Comparison of ENCODE assay signal across 1 cellular context in genomic region chrX:48911407-48912182, GRCh38.
TF ChIP-seq lines count a peak whose summit lies in the region.

Gene SLC35A2, minus strand, starts transcription at chrX:48911646. Its CDS starts 10 bp downstream, at chrX:48911636.

TF ChIP-seq in K562, 482 proteins besides CTCF, POLR2A, EP300 and RAD21 (continued from another document and continues in another):
- TF ChIP-seq, protein P1, sequence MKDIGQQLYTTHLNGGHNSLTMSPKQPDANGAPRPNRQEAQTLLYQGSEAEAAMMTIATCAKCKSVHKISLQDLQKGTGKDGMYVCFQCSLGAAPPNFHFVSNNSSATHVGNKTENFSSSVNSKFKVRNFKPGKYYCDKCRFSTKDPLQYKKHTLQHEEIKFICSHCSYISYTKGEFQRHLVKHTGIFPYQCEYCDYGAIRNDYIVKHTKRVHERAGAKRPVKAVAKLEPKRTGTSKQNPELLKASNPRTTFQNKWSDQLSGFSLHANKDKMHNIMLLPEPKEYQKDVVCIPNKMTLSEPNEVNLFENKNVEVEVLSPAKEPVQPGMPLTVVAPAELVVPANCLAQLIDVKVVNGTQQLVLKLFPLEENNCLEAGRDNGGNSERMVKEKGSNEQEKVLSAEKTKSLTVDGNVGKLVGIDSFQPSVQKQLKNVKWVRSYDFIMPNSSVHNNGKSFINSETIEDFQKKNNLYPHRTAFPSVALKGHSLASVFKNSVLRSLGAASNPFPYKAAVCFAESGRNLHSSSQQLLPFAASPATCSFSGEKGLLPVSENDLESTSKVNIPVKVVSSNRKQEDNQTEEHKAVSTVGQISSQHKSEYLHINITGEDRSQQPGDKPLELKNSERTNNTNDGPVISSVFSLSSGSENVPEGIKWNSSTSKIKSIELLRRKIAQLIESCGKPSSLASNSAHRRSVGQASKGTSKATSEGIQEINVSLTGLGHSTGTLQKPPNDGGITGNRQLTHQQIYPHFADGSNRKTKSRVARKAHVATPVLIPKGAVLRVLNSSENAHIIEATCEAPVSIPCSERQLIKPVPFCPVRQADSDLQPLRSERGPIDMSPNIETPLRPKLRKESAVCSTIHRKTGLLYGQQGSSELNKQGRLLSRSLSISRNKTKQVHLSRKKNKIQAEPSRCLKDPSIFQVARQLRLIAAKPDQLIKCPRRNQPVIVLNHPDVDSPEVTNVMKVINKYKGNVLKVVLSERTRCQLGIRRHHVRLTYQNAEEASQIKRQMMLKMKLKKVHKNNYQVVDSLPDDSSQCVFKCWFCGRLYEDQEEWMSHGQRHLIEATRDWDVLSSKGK (CRISPR knock-in tag; IDR thresholded peaks at IDR 0.05), result peak; percentile 54; the same call in 1 of the 2 replicates
- TF ChIP-seq ARNT (IDR thresholded peaks at IDR 0.05) (0 out of 4 replicates have a peak, but pooled peaks of 1 of the 2 experiments have one; percentile 18), ZNF445 (CRISPR knock-in tag; IDR thresholded peaks at IDR 0.05; ENCODE audit: low read depth) (peak; percentile 11; the same call in 1 of the 2 replicates), TRIM28 (IDR thresholded peaks at IDR 0.05) (no peak), RNF219 (CRISPR knock-in tag; IDR thresholded peaks at IDR 0.05) (peak; percentile 82; the same call in 1 of the 2 replicates), THAP12 (CRISPR knock-in tag; IDR thresholded peaks at IDR 0.05) (0 out of 2 replicates have a peak, but pooled peaks have one; percentile 19), JUN (IDR thresholded peaks at IDR 0.05; ENCODE audit: borderline replicate concordance, low read depth, low read length) (no peak), JUN (CRISPR knock-in tag; IDR thresholded peaks at IDR 0.05; ENCODE audit: borderline replicate concordance) (no peak), SRF (CRISPR knock-in tag; IDR thresholded peaks at IDR 0.05) (peak in 1 of 2 experiments; percentile 44; a peak in 1 of 4 replicates), FOS (IDR thresholded peaks at IDR 0.05; ENCODE audit: extremely low read depth, insufficient read length) (no peak), ZNF764 (CRISPR knock-in tag; IDR thresholded peaks at IDR 0.05; ENCODE audit: low read depth) (peak; percentile 31; the same call in 1 of the 2 replicates), CXXC5 (CRISPR knock-in tag; IDR thresholded peaks at IDR 0.05) (no peak; the same call in 1 of the 2 replicates), ZBTB40 (IDR thresholded peaks at IDR 0.05) (peak; percentile 92), ZBTB40 (CRISPR knock-in tag; IDR thresholded peaks at IDR 0.05) (no peak), ATF1 (CRISPR knock-in tag; IDR thresholded peaks at IDR 0.05) (no peak), ATF1 (tag; IDR thresholded peaks at IDR 0.05) (peak; percentile 95), RBFOX2 (IDR thresholded peaks at IDR 0.05; ENCODE audit: low read depth, low read length) (peak; percentile 92)
- TF ChIP-seq, protein P2, sequence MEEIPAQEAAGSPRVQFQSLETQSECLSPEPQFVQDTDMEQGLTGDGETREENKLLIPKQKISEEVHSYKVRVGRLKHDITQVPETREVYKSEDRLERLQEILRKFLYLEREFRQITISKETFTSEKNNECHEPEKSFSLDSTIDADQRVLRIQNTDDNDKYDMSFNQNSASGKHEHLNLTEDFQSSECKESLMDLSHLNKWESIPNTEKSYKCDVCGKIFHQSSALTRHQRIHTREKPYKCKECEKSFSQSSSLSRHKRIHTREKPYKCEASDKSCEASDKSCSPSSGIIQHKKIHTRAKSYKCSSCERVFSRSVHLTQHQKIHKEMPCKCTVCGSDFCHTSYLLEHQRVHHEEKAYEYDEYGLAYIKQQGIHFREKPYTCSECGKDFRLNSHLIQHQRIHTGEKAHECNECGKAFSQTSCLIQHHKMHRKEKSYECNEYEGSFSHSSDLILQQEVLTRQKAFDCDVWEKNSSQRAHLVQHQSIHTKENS (CRISPR knock-in tag; IDR thresholded peaks at IDR 0.05), result 0 out of 2 replicates have a peak, but pooled peaks have one; percentile 80
- TF ChIP-seq, protein P3, sequence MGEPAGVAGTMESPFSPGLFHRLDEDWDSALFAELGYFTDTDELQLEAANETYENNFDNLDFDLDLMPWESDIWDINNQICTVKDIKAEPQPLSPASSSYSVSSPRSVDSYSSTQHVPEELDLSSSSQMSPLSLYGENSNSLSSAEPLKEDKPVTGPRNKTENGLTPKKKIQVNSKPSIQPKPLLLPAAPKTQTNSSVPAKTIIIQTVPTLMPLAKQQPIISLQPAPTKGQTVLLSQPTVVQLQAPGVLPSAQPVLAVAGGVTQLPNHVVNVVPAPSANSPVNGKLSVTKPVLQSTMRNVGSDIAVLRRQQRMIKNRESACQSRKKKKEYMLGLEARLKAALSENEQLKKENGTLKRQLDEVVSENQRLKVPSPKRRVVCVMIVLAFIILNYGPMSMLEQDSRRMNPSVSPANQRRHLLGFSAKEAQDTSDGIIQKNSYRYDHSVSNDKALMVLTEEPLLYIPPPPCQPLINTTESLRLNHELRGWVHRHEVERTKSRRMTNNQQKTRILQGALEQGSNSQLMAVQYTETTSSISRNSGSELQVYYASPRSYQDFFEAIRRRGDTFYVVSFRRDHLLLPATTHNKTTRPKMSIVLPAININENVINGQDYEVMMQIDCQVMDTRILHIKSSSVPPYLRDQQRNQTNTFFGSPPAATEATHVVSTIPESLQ (CRISPR knock-in tag; IDR thresholded peaks at IDR 0.05), result no peak
- TF ChIP-seq, protein P4, sequence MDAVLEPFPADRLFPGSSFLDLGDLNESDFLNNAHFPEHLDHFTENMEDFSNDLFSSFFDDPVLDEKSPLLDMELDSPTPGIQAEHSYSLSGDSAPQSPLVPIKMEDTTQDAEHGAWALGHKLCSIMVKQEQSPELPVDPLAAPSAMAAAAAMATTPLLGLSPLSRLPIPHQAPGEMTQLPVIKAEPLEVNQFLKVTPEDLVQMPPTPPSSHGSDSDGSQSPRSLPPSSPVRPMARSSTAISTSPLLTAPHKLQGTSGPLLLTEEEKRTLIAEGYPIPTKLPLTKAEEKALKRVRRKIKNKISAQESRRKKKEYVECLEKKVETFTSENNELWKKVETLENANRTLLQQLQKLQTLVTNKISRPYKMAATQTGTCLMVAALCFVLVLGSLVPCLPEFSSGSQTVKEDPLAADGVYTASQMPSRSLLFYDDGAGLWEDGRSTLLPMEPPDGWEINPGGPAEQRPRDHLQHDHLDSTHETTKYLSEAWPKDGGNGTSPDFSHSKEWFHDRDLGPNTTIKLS (IDR thresholded peaks at IDR 0.05; ENCODE audit: borderline replicate concordance, low read depth), result peak; percentile 93
- TF ChIP-seq, protein P5, sequence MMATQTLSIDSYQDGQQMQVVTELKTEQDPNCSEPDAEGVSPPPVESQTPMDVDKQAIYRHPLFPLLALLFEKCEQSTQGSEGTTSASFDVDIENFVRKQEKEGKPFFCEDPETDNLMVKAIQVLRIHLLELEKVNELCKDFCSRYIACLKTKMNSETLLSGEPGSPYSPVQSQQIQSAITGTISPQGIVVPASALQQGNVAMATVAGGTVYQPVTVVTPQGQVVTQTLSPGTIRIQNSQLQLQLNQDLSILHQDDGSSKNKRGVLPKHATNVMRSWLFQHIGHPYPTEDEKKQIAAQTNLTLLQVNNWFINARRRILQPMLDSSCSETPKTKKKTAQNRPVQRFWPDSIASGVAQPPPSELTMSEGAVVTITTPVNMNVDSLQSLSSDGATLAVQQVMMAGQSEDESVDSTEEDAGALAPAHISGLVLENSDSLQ (IDR thresholded peaks at IDR 0.05), result peak; percentile 74
